Comparison of ENCODE assay signal across 27 cellular contexts in genomic region chr3:69669070-69669469, GRCh38.
"Had no signal": no experiment of that assay in that cellular context is flagged by ENCODE, and none has a peak within 500 bp of the region (broad histone marks: within the 10 kb centered on the region; RNA-seq: fewer than 3 reads in every experiment).

No MANE protein-coding gene starts in this region.

- ATAC-seq: activated CD4-positive, CD25-positive, alpha-beta regulatory T cell treated with anti-CD3 and anti-CD28 coated beads, Interleukin-2, amount 50 U/mL, for 24 hours; gastrocnemius medialis; left cardiac atrium; right cardiac atrium had no signal

- DNase-seq: activated CD4-positive, alpha-beta memory T cell treated with anti-CD3 and anti-CD28 coated beads for 36 hours; activated CD4-positive, alpha-beta T cell treated with anti-CD3 and anti-CD28 coated beads for 48 hours; activated CD8-positive, alpha-beta memory T cell treated with anti-CD3 and anti-CD28 coated beads, Interleukin-2, amount 50 U/mL, for 4 hours; activated gamma-delta T cell; activated naive CD4-positive, alpha-beta T cell treated with anti-CD3 and anti-CD28 coated beads, Interleukin-2, amount 10 ng/mL, durations not matched to agents 7 days and 5 days; activated T-cell treated with anti-CD3 and anti-CD28 coated beads, Interleukin-2, amount 50 U/mL, for 24 hours; amygdala; colonic mucosa; gastrocnemius medialis; hippocampal formation; left cardiac atrium; naive B cell; nephron progenitor cell; ovary; right cardiac atrium; spleen; stimulated activated CD4-positive, alpha-beta T cell treated with anti-CD3 and anti-CD28 coated beads, Interleukin-2, amount 100 ng/mL, for 48 hours; stimulated activated naive CD4-positive, alpha-beta T cell treated with Interleukin-2 at 50 U/mL for 16 hours; T-helper 9 cell; testis; uterus; WERI-Rb-1 had no signal

- H3K4me3 ChIP-seq: breast epithelium, colonic mucosa, gastrocnemius medialis, ovary, prostate gland, spleen, testis, uterus had no signal

- FAIRE-seq: keratinocyte, TTC549 had no signal
